Comparison of ENCODE assay signal across 27 cellular contexts in the genomic region with DNA sequence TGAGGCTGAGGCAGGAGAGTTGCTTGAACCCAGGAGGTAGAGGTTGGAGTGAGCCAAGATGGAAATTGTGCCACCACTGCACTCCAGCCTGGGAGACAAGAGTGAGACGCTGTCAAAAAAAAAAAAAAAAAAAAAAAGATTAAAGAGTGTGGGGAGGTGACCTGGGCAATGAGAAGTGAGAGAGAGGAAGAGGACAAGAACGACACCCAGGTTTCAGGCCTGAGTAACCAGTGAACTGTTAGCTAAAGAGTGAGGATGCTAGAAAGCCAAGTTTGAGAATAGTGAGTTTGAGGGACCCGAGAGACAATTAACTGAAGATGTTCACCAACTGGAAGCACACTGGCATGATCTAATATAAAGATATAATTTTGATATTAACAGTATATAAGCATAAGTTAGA.
"Had no signal": no experiment of that assay in that cellular context is flagged by ENCODE, and none has a peak within 500 bp of the region (broad histone marks: within the 10 kb centered on the region; RNA-seq: fewer than 3 reads in every experiment).

No MANE protein-coding gene starts in this region.

- ATAC-seq: activated T-cell treated with anti-CD3 and anti-CD28 coated beads, Interleukin-2, amount 50 U/mL, for 72 hours; body of pancreas; foreskin keratinocyte; heart right ventricle; left lobe of liver; lower lobe of right lung; natural killer cell treated with Interleukin-12 subunit alpha and Interleukin-12 subunit beta and Interleukin-15 and Interleukin-18, amount 100 ng/mL, for 72 hours; right cardiac atrium; stimulated activated naive CD8-positive, alpha-beta T cell treated with anti-CD3 and anti-CD28 coated beads, Interleukin-15, amount 100 ng/mL, for 72 hours; WTC11 had no signal

- H3K36me3 ChIP-seq: adrenal gland, colonic mucosa, heart right ventricle, lower lobe of right lung, spleen, suprapubic skin, tibial nerve had no signal

- H3K4me3 Mint-ChIP-seq: activated CD4-positive, alpha-beta T cell treated with anti-CD3 and anti-CD28 coated beads, Interleukin-2, amount 10 ng/mL, durations not matched to agents 7 days and 5 days; activated naive CD8-positive, alpha-beta T cell treated with anti-CD3 and anti-CD28 coated beads for 36 hours; activated T-cell treated with anti-CD3 and anti-CD28 coated beads, Interleukin-2, amount 50 U/mL, for 72 hours; natural killer cell treated with Interleukin-12 subunit alpha and Interleukin-12 subunit beta and Interleukin-15 and Interleukin-18, amount 100 ng/mL, for 72 hours; stimulated activated naive CD8-positive, alpha-beta T cell treated with anti-CD3 and anti-CD28 coated beads, Interleukin-15, amount 100 ng/mL, for 72 hours; T-helper 1 cell treated with Interleukin-12 subunit alpha and Interleukin-12 subunit beta and Interleukin-4 antibody, amounts not matched to agents 30 μg/mL and 1 μg/mL, for 36 hours; WTC11 had no signal

- H3K27me3 ChIP-seq: adrenal gland, body of pancreas, colonic mucosa, foreskin keratinocyte, heart right ventricle, spleen, suprapubic skin, tibial nerve had no signal

- H3K4me1 Mint-ChIP-seq: activated CD4-positive, alpha-beta T cell treated with anti-CD3 and anti-CD28 coated beads, Interleukin-2, amount 10 ng/mL, durations not matched to agents 7 days and 5 days; activated naive CD8-positive, alpha-beta T cell treated with anti-CD3 and anti-CD28 coated beads for 36 hours; stimulated activated naive CD8-positive, alpha-beta T cell treated with anti-CD3 and anti-CD28 coated beads, Interleukin-15, amount 100 ng/mL, for 72 hours had no signal

- H3K4me3 ChIP-seq: adrenal gland, body of pancreas, colonic mucosa, heart right ventricle, lower lobe of right lung, spleen, suprapubic skin, tibial nerve had no signal

- H3K27ac ChIP-seq: adrenal gland, body of pancreas, colonic mucosa, foreskin keratinocyte, heart right ventricle, lower lobe of right lung, spleen, suprapubic skin had no signal

- H3K9me3 Mint-ChIP-seq: activated CD4-positive, alpha-beta T cell treated with anti-CD3 and anti-CD28 coated beads, Interleukin-2, amount 10 ng/mL, durations not matched to agents 7 days and 5 days; activated naive CD8-positive, alpha-beta T cell treated with anti-CD3 and anti-CD28 coated beads for 36 hours; activated T-cell treated with anti-CD3 and anti-CD28 coated beads, Interleukin-2, amount 50 U/mL, for 72 hours; natural killer cell treated with Interleukin-12 subunit alpha and Interleukin-12 subunit beta and Interleukin-15 and Interleukin-18, amount 100 ng/mL, for 72 hours; stimulated activated naive CD8-positive, alpha-beta T cell treated with anti-CD3 and anti-CD28 coated beads, Interleukin-15, amount 100 ng/mL, for 72 hours; T-helper 1 cell treated with Interleukin-12 subunit alpha and Interleukin-12 subunit beta and Interleukin-4 antibody, amounts not matched to agents 30 μg/mL and 1 μg/mL, for 36 hours; WTC11 had no signal

- H3K27me3 Mint-ChIP-seq: activated CD4-positive, alpha-beta T cell treated with anti-CD3 and anti-CD28 coated beads, Interleukin-2, amount 10 ng/mL, durations not matched to agents 7 days and 5 days; activated naive CD8-positive, alpha-beta T cell treated with anti-CD3 and anti-CD28 coated beads for 36 hours; stimulated activated naive CD8-positive, alpha-beta T cell treated with anti-CD3 and anti-CD28 coated beads, Interleukin-15, amount 100 ng/mL, for 72 hours had no signal

- H3K9me3 ChIP-seq: body of pancreas, colonic mucosa, heart right ventricle, lower lobe of right lung, spleen, suprapubic skin, tibial nerve had no signal

- H3K4me1 ChIP-seq: adrenal gland, body of pancreas, colonic mucosa had no signal

- H3K27ac Mint-ChIP-seq: activated CD4-positive, alpha-beta T cell treated with anti-CD3 and anti-CD28 coated beads, Interleukin-2, amount 10 ng/mL, durations not matched to agents 7 days and 5 days; activated naive CD8-positive, alpha-beta T cell treated with anti-CD3 and anti-CD28 coated beads for 36 hours; activated T-cell treated with anti-CD3 and anti-CD28 coated beads, Interleukin-2, amount 50 U/mL, for 72 hours; stimulated activated naive CD8-positive, alpha-beta T cell treated with anti-CD3 and anti-CD28 coated beads, Interleukin-15, amount 100 ng/mL, for 72 hours; WTC11 had no signal

- DNase-seq: activated CD4-positive, alpha-beta T cell treated with anti-CD3 and anti-CD28 coated beads for 1 hour; activated CD4-positive, alpha-beta T cell treated with anti-CD3 and anti-CD28 coated beads, Interleukin-2, amount 10 ng/mL, durations not matched to agents 7 days and 5 days; activated naive CD4-positive, alpha-beta T cell; activated naive CD8-positive, alpha-beta T cell treated with anti-CD3 and anti-CD28 coated beads for 36 hours; activated T-cell treated with anti-CD3 and anti-CD28 coated beads for 4 hours; activated T-cell treated with anti-CD3 and anti-CD28 coated beads, Interleukin-2, amount 50 U/mL, for 72 hours; adrenal gland; aorta; body of pancreas; cerebellar nuclear complex; colonic mucosa; effector memory CD4-positive, alpha-beta T cell; foreskin keratinocyte; heart right ventricle; kidney glomerular epithelial cell; lower lobe of right lung; mesendoderm; right cardiac atrium; spleen; stimulated activated naive CD8-positive, alpha-beta T cell treated with anti-CD3 and anti-CD28 coated beads, Interleukin-15, amount 100 ng/mL, for 72 hours; SW 1271 had no signal

- H3K36me3 Mint-ChIP-seq: activated naive CD8-positive, alpha-beta T cell treated with anti-CD3 and anti-CD28 coated beads for 36 hours; natural killer cell treated with Interleukin-12 subunit alpha and Interleukin-12 subunit beta and Interleukin-15 and Interleukin-18, amount 100 ng/mL, for 72 hours; WTC11 had no signal
